In genomic region chr1:159056069-159056698, GRCh38 we compare ENCODE assay signal across 11 cellular contexts. TPM values are rescaled to one million over a fixed set of nuclear protein-coding genes. Genes with fewer than 3 reads are reported as not detected.
DNase-seq lines count a peak whose midpoint lies in the region; ATAC-seq, FAIRE-seq and TF ChIP-seq lines count a peak whose summit lies in the region.
"Had no signal": no experiment of that assay in that cellular context is flagged by ENCODE, and none has a peak within 500 bp of the region (broad histone marks: within the 10 kb centered on the region; RNA-seq: fewer than 3 reads in every experiment).

No MANE protein-coding gene starts in this region.

- no peaks in the 10 kb centered on the region for H3K27me3 ChIP-seq in H9 (ENCODE audit: insufficient read depth, low read length)
- H3K27me3 ChIP-seq: breast epithelium had no signal

- no peak overlapping the region for H2BK20ac ChIP-seq in H9 (ENCODE audit: low read depth, low read length, poor library complexity, severe bottlenecking)

- no peak overlapping the region for H4K91ac ChIP-seq in H9 (ENCODE audit: insufficient read length, low read depth, low read length)

- no peaks in the 10 kb centered on the region for H3K79me1 ChIP-seq in H9 (ENCODE audit: insufficient read depth, low read depth, low read length, poor library complexity, severe bottlenecking)

- no peak overlapping the region for H4K8ac ChIP-seq in H9 (replicated peaks; ENCODE audit: insufficient read length, low read depth, low read length)

- no peak overlapping the region for H3K4ac ChIP-seq in H9 (ENCODE audit: low read depth, low read length)

- H3K23ac ChIP-seq in H9 (ENCODE audit: insufficient read length, low read depth, low read length): no peak overlapping the region

- H2AK5ac ChIP-seq in H9 (ENCODE audit: insufficient read length, low read length): no peak overlapping the region

- H3K4me1 Mint-ChIP-seq in H9 (peaks cover 9 to 12% of the 10 kb centered on the region in 2 experiments), activated B cell treated with CpG ODN at 0.5 μM for 24 hours (peaks cover 89% of the 10 kb centered on the region)

- H3K79me2 ChIP-seq in H9 (ENCODE audit: insufficient read depth, low read length): no peaks in the 10 kb centered on the region

- no peak overlapping the region for H2BK12ac ChIP-seq in H9 (ENCODE audit: insufficient read length, low read depth, low read length)

- H3K4me2 ChIP-seq in H9 (ENCODE audit: insufficient read depth, insufficient read length, low read length): no peak overlapping the region

- no peak overlapping the region for H2BK120ac ChIP-seq in H9 (ENCODE audit: low read depth, low read length, poor library complexity, severe bottlenecking)

- no peak overlapping the region for H4K5ac ChIP-seq in H9 (ENCODE audit: insufficient read length, low read depth, low read length)

- H3K27ac Mint-ChIP-seq in H9: no peak overlapping the region
- H3K27ac Mint-ChIP-seq in activated B cell treated with CpG ODN at 0.5 μM for 24 hours: peak overlapping the region; percentile 84

- intact Hi-C loops in activated B cell treated with CpG ODN at 0.5 μM for 24 hours (cut with micrococcal nuclease): no loop called here

- no peak overlapping the region for H3K4me3 Mint-ChIP-seq in H9
- no peak overlapping the region for H3K4me3 Mint-ChIP-seq in activated B cell treated with CpG ODN at 0.5 μM for 24 hours
- H3K4me3 Mint-ChIP-seq: activated CD4-positive, alpha-beta T cell treated with anti-CD3 and anti-CD28 coated beads, Interleukin-2, amount 10 ng/mL, durations not matched to agents 7 days and 5 days had no signal

- H3K56ac ChIP-seq in H9 (ENCODE audit: insufficient read length, low read depth, low read length): no peak overlapping the region

- no peaks in the 10 kb centered on the region for H4K20me1 ChIP-seq in H9 (ENCODE audit: control insufficient read depth, insufficient read depth, insufficient read length)

- H2BK15ac ChIP-seq in H9 (ENCODE audit: low read depth, low read length): no peak overlapping the region

- ATAC-seq in activated B cell treated with CpG ODN at 0.5 μM for 24 hours (ENCODE audit: low read depth) (no peak), HG03108 (IDR thresholded peaks at IDR 0.05; ENCODE audit: unreplicated experiment) (no peak), HG02970 (IDR thresholded peaks at IDR 0.05; ENCODE audit: low FRiP score, unreplicated experiment) (no peak), HG03521 (IDR thresholded peaks at IDR 0.05; ENCODE audit: unreplicated experiment) (no peak)

- no peak overlapping the region for H3K9ac ChIP-seq in H9 (ENCODE audit: extremely low read depth, insufficient read length, low read length)

- FAIRE-seq in D721Med (lab: Jason Lieb, UNC): no peak

- no CpG with 5 or more reads among the region's 7 CpGs for WGBS in H9 (ENCODE audit: extremely low coverage, insufficient read length, low lambda C conversion rate)

- H3K4me1 ChIP-seq in H9 (ENCODE audit: insufficient read depth, low read length): no peaks in the 10 kb centered on the region
- H3K4me1 ChIP-seq: breast epithelium had no signal

- no peaks in the 10 kb centered on the region for H3K9me3 ChIP-seq in H9 (ENCODE audit: control insufficient read depth, low read depth, low read length)
- H3K9me3 ChIP-seq: breast epithelium had no signal

- DNase-seq in D721Med (ENCODE audit: insufficient read length, low spot score): no peak
- DNase-seq in H9: peak; percentile 64
- DNase-seq in activated B cell treated with CpG ODN at 0.5 μM for 24 hours: no peak
- peak; percentile 31 for DNase-seq in medulla oblongata (ENCODE audit: extremely low spot score)
- no peak for DNase-seq in NCI-H2171 (lab: John Stamatoyannopoulos, UW)
- DNase-seq: activated CD4-positive, alpha-beta T cell treated with anti-CD3 and anti-CD28 coated beads, Interleukin-2, amount 10 ng/mL, durations not matched to agents 7 days and 5 days; NCI-H510A treated with DMSO at 0.1 percent for 48 hours had no signal

- H3K23me2 ChIP-seq in H9 (ENCODE audit: insufficient read length, low read depth, low read length, poor library complexity, severe bottlenecking): no peaks in the 10 kb centered on the region

- peak; percentile 19 for TF ChIP-seq CTCF in D721Med (IDR thresholded peaks at IDR 0.05; ENCODE audit: insufficient read depth, missing control alignments)
- peak; percentile 67 for TF ChIP-seq CTCF in H9 (conservative IDR thresholded peaks at IDR 0.05)
- no peak for TF ChIP-seq CTCF in activated B cell treated with CpG ODN at 0.5 μM for 24 hours (IDR thresholded peaks at IDR 0.05)

- POLR2A ChIA-PET in activated B cell treated with CpG ODN at 0.5 μM for 24 hours (lab: Charles Lee): interaction anchor here (0.7 to 8.4 kb wide), 8 partner anchors 8 to 46 kb away, joined by 3 to 92 read pairs (median 4); partner anchors contain the start of genes AIM2 and IFI16

- no peak overlapping the region for H2BK5ac ChIP-seq in H9 (ENCODE audit: insufficient read length, low read length)

- no peak overlapping the region for H2AFZ ChIP-seq in H9 (ENCODE audit: low read length)

- peaks cover 0 to 6% (median 0%) of the 10 kb centered on the region in 3 experiments; a peak in 2 of 7 replicates for H3K36me3 Mint-ChIP-seq in H9 (ENCODE audit: insufficient read depth in 1 of 3, low read depth in 3 of 3)
- H3K36me3 Mint-ChIP-seq in activated B cell treated with CpG ODN at 0.5 μM for 24 hours (ENCODE audit: low read depth): peaks cover 92% of the 10 kb centered on the region

- no peak overlapping the region for H3K18ac ChIP-seq in H9 (ENCODE audit: insufficient read length, low read depth, low read length)

- H3K27me3 Mint-ChIP-seq in H9 (ENCODE audit: low read depth) (no peaks in the 10 kb centered on the region), activated B cell treated with CpG ODN at 0.5 μM for 24 hours (no peaks in the 10 kb centered on the region)
- H3K27me3 Mint-ChIP-seq: activated CD4-positive, alpha-beta T cell treated with anti-CD3 and anti-CD28 coated beads, Interleukin-2, amount 10 ng/mL, durations not matched to agents 7 days and 5 days had no signal

- H3T11ph ChIP-seq in H9 (ENCODE audit: low read length): no peak overlapping the region

- no peak overlapping the region for H3K14ac ChIP-seq in H9 (ENCODE audit: insufficient read depth, low read length)

- CTCF ChIA-PET in activated B cell treated with CpG ODN at 0.5 μM for 24 hours (lab: Charles Lee): interaction anchor here (0.7 to 8.6 kb wide), 5 partner anchors 10 to 46 kb away, joined by 3 to 124 read pairs (median 4); partner anchors contain the start of genes AIM2 and IFI16

- H3K9me3 Mint-ChIP-seq in H9 (no peaks in the 10 kb centered on the region), activated B cell treated with CpG ODN at 0.5 μM for 24 hours (no peaks in the 10 kb centered on the region)
- H3K9me3 Mint-ChIP-seq: activated CD4-positive, alpha-beta T cell treated with anti-CD3 and anti-CD28 coated beads, Interleukin-2, amount 10 ng/mL, durations not matched to agents 7 days and 5 days had no signal

- H3K27ac ChIP-seq in H9 (ENCODE audit: insufficient read length, low read depth, low read length): no peak overlapping the region
- H3K27ac ChIP-seq: breast epithelium had no signal

RNA-seq across cellular contexts. Expression of gene AIM2, which starts 20.4 kb away (rescaled TPM):
- total RNA-seq in H9 (2021) (0.90 and 1.1 TPM in 2 replicates), activated B cell treated with CpG ODN at 0.5 μM for 24 hours (46.5 and 53.3 TPM in 2 replicates)

RNA-seq across cellular contexts. Expression of gene IFI16, which starts 46.5 kb away (rescaled TPM):
- 2.9 and 3.4 TPM in 2 replicates for total RNA-seq in H9 (2021)
- total RNA-seq in activated B cell treated with CpG ODN at 0.5 μM for 24 hours: 145 and 160 TPM in 2 replicates

Comparison
In these comparisons a context has a peak if more than half of its experiments do, and no peak if none do; other contexts are left out.
1. DNase-seq: peak in H9 (single experiment) and medulla oblongata (single experiment); none in D721Med (single experiment), activated B cell treated with CpG ODN at 0.5 μM for 24 hours (single experiment) and NCI-H2171 (single experiment).
2. RNA of gene AIM2, which starts 20.4 kb away (total RNA-seq): 46.5 to 53.3 TPM in activated B cell treated with CpG ODN at 0.5 μM for 24 hours; 0.90 to 1.1 TPM in H9; every median in the first group is over 10 times any median in the second.
3. RNA of gene IFI16, which starts 46.5 kb away (total RNA-seq): 145 to 160 TPM in activated B cell treated with CpG ODN at 0.5 μM for 24 hours; 2.9 to 3.4 TPM in H9; every median in the first group is over 10 times any median in the second.